Comparison of ENCODE assay signal across 1 cellular context in the genomic region with DNA sequence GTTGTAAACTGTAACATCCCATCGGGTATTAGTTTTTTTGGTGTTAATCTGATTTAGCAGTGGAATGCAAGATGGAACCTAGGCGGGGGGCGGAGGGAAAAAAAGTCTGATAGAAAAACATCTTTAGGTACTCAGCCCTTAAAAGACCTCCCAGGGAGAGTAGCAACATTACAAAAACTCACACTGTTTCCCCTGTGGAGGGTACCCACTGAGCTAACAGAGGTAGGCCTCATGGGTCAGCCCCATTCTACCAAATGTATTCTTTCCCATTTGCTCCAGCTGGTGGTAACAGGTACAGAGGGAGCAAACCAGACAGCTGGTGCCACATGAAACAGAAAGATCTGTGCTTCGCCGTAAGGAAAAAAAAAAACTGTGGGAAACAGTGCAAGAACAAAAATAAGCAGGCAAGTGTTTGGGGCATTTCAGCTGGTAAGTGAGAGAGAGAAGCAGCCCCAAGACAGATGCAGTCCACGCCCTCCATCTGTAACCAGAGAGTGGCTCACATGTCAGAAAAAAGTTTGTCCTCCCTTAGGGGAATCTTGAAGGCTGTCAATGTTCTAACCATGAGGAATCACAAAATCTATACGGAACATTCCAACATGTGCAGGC.
TF ChIP-seq lines count a peak whose summit lies in the region.

No MANE protein-coding gene starts in this region.

TF ChIP-seq in H1, 55 proteins besides CTCF, POLR2A, EP300 and RAD21 (continued from another document):
- TF ChIP-seq, protein P1, sequence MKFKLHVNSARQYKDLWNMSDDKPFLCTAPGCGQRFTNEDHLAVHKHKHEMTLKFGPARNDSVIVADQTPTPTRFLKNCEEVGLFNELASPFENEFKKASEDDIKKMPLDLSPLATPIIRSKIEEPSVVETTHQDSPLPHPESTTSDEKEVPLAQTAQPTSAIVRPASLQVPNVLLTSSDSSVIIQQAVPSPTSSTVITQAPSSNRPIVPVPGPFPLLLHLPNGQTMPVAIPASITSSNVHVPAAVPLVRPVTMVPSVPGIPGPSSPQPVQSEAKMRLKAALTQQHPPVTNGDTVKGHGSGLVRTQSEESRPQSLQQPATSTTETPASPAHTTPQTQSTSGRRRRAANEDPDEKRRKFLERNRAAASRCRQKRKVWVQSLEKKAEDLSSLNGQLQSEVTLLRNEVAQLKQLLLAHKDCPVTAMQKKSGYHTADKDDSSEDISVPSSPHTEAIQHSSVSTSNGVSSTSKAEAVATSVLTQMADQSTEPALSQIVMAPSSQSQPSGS (IDR thresholded peaks at IDR 0.05; ENCODE audit: low read length): no peak
- TF ChIP-seq TAF1 (IDR thresholded peaks at IDR 0.05; ENCODE audit: low read depth, low read length) (no peak), ASH2L (IDR thresholded peaks at IDR 0.05; ENCODE audit: low read length) (no peak), CHD2 (IDR thresholded peaks at IDR 0.05; ENCODE audit: low read length) (no peak), SP1 (IDR thresholded peaks at IDR 0.05; ENCODE audit: low read depth, low read length) (no peak), BRCA1 (IDR thresholded peaks at IDR 0.05; ENCODE audit: low read depth, low read length) (no peak), NANOG (IDR thresholded peaks at IDR 0.05; ENCODE audit: insufficient read depth, low read depth, low read length, poor library complexity, severe bottlenecking) (peak; percentile 93), JUN (IDR thresholded peaks at IDR 0.05; ENCODE audit: low read depth, low read length) (no peak), SIN3A (conservative IDR thresholded peaks at IDR 0.05 in 1 of 2, IDR thresholded peaks at IDR 0.05 in 1 of 2; ENCODE audit: low read depth in 1 of 2, low read length in 2 of 2) (0 out of 4 replicates have a peak, but pooled peaks have one; percentile 14 to 44), POU5F1 (IDR thresholded peaks at IDR 0.05; ENCODE audit: low read depth, low read length) (peak; percentile 15; the same call in 1 of the 2 replicates), CHD7 (IDR thresholded peaks at IDR 0.05; ENCODE audit: insufficient replicate concordance, low read length) (no peak), USF2 (IDR thresholded peaks at IDR 0.05; ENCODE audit: low read length) (no peak), MAFK (IDR thresholded peaks at IDR 0.05; ENCODE audit: low read depth, low read length) (no peak), KDM1A (IDR thresholded peaks at IDR 0.05; ENCODE audit: borderline replicate concordance, low read length) (no peak), TBP (IDR thresholded peaks at IDR 0.05; ENCODE audit: low read depth, low read length) (no peak), TCF12 (IDR thresholded peaks at IDR 0.05; ENCODE audit: low read depth, low read length) (0 out of 2 replicates have a peak, but pooled peaks have one; percentile 41), RNF2 (IDR thresholded peaks at IDR 0.05; ENCODE audit: borderline replicate concordance, low read depth, low read length, missing control alignments, poor library complexity, severe bottlenecking) (no peak), CHD1 (IDR thresholded peaks at IDR 0.05; ENCODE audit: low read depth, low read length) (no peak), RXRA (IDR thresholded peaks at IDR 0.05; ENCODE audit: insufficient read depth, low read depth, low read length) (no peak), SRF (IDR thresholded peaks at IDR 0.05; ENCODE audit: low read depth, low read length) (no peak), HDAC2 (IDR thresholded peaks at IDR 0.05; ENCODE audit: borderline replicate concordance in 1 of 2, low read depth in 2 of 2, low read length in 2 of 2) (peak; percentile 55 to 85; a peak in 2 of 4 replicates), CBX5 (IDR thresholded peaks at IDR 0.05; ENCODE audit: low read depth, low read length) (no peak), HDAC6 (IDR thresholded peaks at IDR 0.05; ENCODE audit: low read depth, low read length) (no peak), SIX5 (IDR thresholded peaks at IDR 0.05; ENCODE audit: low read depth, low read length) (no peak), ZNF274 (IDR thresholded peaks at IDR 0.05; ENCODE audit: borderline replicate concordance, extremely low read depth, low read length) (no peak), RBBP5 (IDR thresholded peaks at IDR 0.05; ENCODE audit: borderline replicate concordance, low read depth, low read length) (no peak), GTF2F1 (IDR thresholded peaks at IDR 0.05; ENCODE audit: borderline replicate concordance, low read depth, low read length) (no peak), MAX (IDR thresholded peaks at IDR 0.05) (peak; percentile 15; the same call in 1 of the 2 replicates), CBX8 (IDR thresholded peaks at IDR 0.05; ENCODE audit: borderline replicate concordance, low read depth, low read length) (no peak)
TF ChIP-seq in H1: peak in this region for 7.
